In the genomic region with DNA sequence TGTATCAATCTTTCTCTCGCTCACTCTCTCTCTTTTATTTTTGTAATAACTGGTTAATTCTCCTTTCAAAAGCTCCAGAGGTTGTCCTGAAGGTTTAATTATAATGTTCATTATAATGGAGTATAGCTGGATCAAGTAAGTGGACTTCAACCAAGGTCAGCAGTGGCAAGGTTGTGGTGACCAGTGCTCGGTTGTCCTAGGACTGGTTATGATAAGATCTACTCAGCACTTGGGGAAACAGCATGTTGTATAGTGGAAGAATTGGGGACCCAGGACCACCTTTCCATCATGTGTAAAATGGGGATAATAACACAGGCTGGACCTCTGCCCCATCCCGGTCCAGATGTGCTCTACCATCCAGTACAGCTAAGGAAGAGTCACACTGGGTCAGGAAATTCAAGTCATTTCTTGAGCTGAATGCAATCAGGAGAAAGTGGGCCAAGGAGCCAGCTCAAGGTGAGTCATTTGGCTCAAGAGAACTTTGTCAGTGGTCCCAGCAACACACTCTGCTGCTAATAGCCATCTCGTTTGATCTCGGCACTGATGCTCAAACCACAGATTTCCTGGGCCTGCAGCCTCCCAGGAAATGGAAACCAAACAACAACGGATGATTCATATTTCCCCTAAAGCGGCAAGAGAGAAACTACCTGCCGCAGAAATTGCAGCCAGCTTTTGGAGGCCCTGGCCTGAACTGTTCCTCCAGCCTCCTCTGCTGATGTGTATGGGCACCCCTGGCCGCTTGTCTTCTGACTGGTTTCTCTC, we compare ENCODE assay signal across 8 cellular contexts.
A peak's percentile ranks its signal among the peaks of the same experiment; 100 is the strongest.
DNase-seq lines count a peak whose midpoint lies in the region; ATAC-seq and TF ChIP-seq lines count a peak whose summit lies in the region.

No MANE protein-coding gene starts in this region.

- peak; percentile 71 for DNase-seq in GM13976 (ENCODE audit: low spot score)
- DNase-seq in PC-3 = peak; percentile 96
- peak; percentile 25 to 48 for DNase-seq in activated T-helper 1 cell treated with anti-CD3 and anti-CD28 coated beads, Interleukin-2, amount 50 U/mL, for 16 hours (ENCODE audit: low read depth in 1 of 2, low spot score in 1 of 2)
- DNase-seq in ecto neural progenitor cell (ENCODE audit: low spot score) = no peak
- DNase-seq in cortex of kidney (lab: John Stamatoyannopoulos, UW) = no peak
- DNase-seq in caudate nucleus (lab: John Stamatoyannopoulos, UW) = no peak

- CTCF ChIA-PET in PC-3 (lab: Charles Lee) = interaction anchor here (0.6 to 0.7 kb wide), 5 partner anchors 69 to 133 kb away, joined by 3 to 6 read pairs (median 3); no protein-coding TSS in a partner anchor

- TF ChIP-seq CTCF in GM13976 (IDR thresholded peaks at IDR 0.05; ENCODE audit: borderline replicate concordance, control extremely low read depth, extremely low read depth, insufficient read depth, missing control alignments) (no peak), PC-3 (conservative IDR thresholded peaks at IDR 0.05; ENCODE audit: low read depth, low read length) (no peak), neutrophil (IDR thresholded peaks at IDR 0.05) (no peak)

- TSS peak; percentile 83 for BruUV-seq in PC-3 (replicated peaks; lab: Mats Ljungman, UMichigan)

- no peak overlapping the region for H2AFZ ChIP-seq in PC-3 (ENCODE audit: low read length)

- no peaks in the 10 kb centered on the region for H3F3A ChIP-seq in PC-3 (ENCODE audit: low read length, unreplicated experiment)

- H3K9me3 ChIP-seq in PC-3 (ENCODE audit: low read length) (no peaks in the 10 kb centered on the region), neutrophil (no peaks in the 10 kb centered on the region)

- in situ Hi-C loops in GM13976 (cut with MboI; ENCODE audit: low sequenced_read_pairs, unreplicated experiment) = no loop called here

- peak overlapping the region; percentile 28; the same call in 1 of the 2 replicates for H3K4me2 ChIP-seq in PC-3 (ENCODE audit: low read length)

- H3K27me3 ChIP-seq in PC-3 (ENCODE audit: low read length) = no peaks in the 10 kb centered on the region
- H3K27me3 ChIP-seq in neutrophil = no peaks in the 10 kb centered on the region

- H4K20me1 ChIP-seq in PC-3 (ENCODE audit: low read length) = no peaks in the 10 kb centered on the region

- H3K27ac ChIP-seq in PC-3 (ENCODE audit: low read length) (peak overlapping the region; percentile 34), neutrophil (peak overlapping the region; percentile 88), caudate nucleus (ENCODE audit: low read depth, low read length) (no peak overlapping the region)

- intact Hi-C loops in PC-3 (cut with micrococcal nuclease) = loop anchor here (1.0 to 5.0 kb wide), 6 partner anchors 9 to 122 kb away; no protein-coding TSS in a partner anchor

- no peaks in the 10 kb centered on the region for H3K9me2 ChIP-seq in PC-3 (replicated peaks; ENCODE audit: low read length)

- H3K4me3 ChIP-seq in PC-3 (ENCODE audit: low read length) (no peak overlapping the region), neutrophil (ENCODE audit: low read depth in 1 of 2, low read length in 1 of 2) (peak overlapping the region; percentile 35 to 38)

- H3K4me1 ChIP-seq in PC-3 (ENCODE audit: insufficient read depth, low read length) = peaks cover 25% of the 10 kb centered on the region
- peaks cover 57% of the 10 kb centered on the region in 2 experiments for H3K4me1 ChIP-seq in neutrophil (ENCODE audit: control insufficient read depth in 1 of 2, insufficient read depth in 1 of 2, low read depth in 1 of 2, low read length in 1 of 2)

- POLR2A ChIA-PET in PC-3 (lab: Charles Lee; ENCODE audit: unreplicated experiment) = interaction anchor here (0.5 to 0.9 kb wide), 3 partner anchors 13 to 122 kb away, joined by 3 read pairs; no protein-coding TSS in a partner anchor

- no peak overlapping the region for H3K9ac ChIP-seq in PC-3 (ENCODE audit: low read length)

- ATAC-seq in HG02642 (IDR thresholded peaks at IDR 0.05; ENCODE audit: poor library complexity, unreplicated experiment) (peak; percentile 80), PC-3 (peak; percentile 94)

- H3K79me2 ChIP-seq in PC-3 (ENCODE audit: low read length) = no peaks in the 10 kb centered on the region

- no peaks in the 10 kb centered on the region for H3K36me3 ChIP-seq in PC-3 (ENCODE audit: low read depth, low read length)
- no peaks in the 10 kb centered on the region for H3K36me3 ChIP-seq in neutrophil

Comparison
In these comparisons a context has a peak if more than half of its experiments do, and no peak if none do; other contexts are left out.
1. DNase-seq: peak in GM13976 (single experiment), PC-3 (single experiment) and activated T-helper 1 cell treated with anti-CD3 and anti-CD28 coated beads, Interleukin-2, amount 50 U/mL, for 16 hours (2 of 2); none in ecto neural progenitor cell (single experiment), cortex of kidney (single experiment) and caudate nucleus (0 of 61).